ENCODE assay signal across 8 cellular contexts in genomic region chr18:51668101-51668500, GRCh38.
DNase-seq lines count a peak whose midpoint lies in the region; ATAC-seq and TF ChIP-seq lines count a peak whose summit lies in the region.

No MANE protein-coding gene starts in this region.

- no peaks in the 10 kb centered on the region for H3K9me3 ChIP-seq in OCI-LY1 (ENCODE audit: low read length)
- no peaks in the 10 kb centered on the region for H3K9me3 ChIP-seq in effector memory CD4-positive, alpha-beta T cell (ENCODE audit: control insufficient read depth, low read length)

- H3K4me1 ChIP-seq in OCI-LY1 (ENCODE audit: insufficient read depth, low read length, severe bottlenecking): no peaks in the 10 kb centered on the region
- no peaks in the 10 kb centered on the region for H3K4me1 ChIP-seq in effector memory CD4-positive, alpha-beta T cell (ENCODE audit: control insufficient read depth, insufficient read depth, low read length, poor library complexity, severe bottlenecking)

- no peaks in the 10 kb centered on the region for H3K79me2 ChIP-seq in OCI-LY1 (ENCODE audit: insufficient read depth, low read length)

- no peak overlapping the region for H3K27ac ChIP-seq in OCI-LY1 (ENCODE audit: low read depth, low read length, poor library complexity, severe bottlenecking)
- no peak overlapping the region for H3K27ac ChIP-seq in effector memory CD4-positive, alpha-beta T cell (ENCODE audit: insufficient read depth, low read length, poor library complexity, severe bottlenecking)

- peak; percentile 84 for DNase-seq in D341Med (ENCODE audit: low spot score)
- DNase-seq in amniotic epithelial cell (ENCODE audit: low read depth): peak; percentile 14
- peak; percentile 17 for DNase-seq in iPS DF 19.7 (ENCODE audit: low read depth, low spot score)
- peak; percentile 21 to 52 (median 25) for DNase-seq in stimulated activated CD4-positive, alpha-beta T cell treated with anti-CD3 and anti-CD28 coated beads, Interleukin-12 subunit alpha, Interleukin-12 subunit beta, amount 100 ng/mL, for 48 hours (ENCODE audit: low read depth in 2 of 3, low spot score in 1 of 3)
- DNase-seq in effector memory CD4-positive, alpha-beta T cell: no peak

- no peaks in the 10 kb centered on the region for H3F3A ChIP-seq in OCI-LY1 (ENCODE audit: insufficient read depth, low read length)

- TF ChIP-seq CTCF in OCI-LY1 (IDR thresholded peaks at IDR 0.05; ENCODE audit: low read length): peak; percentile 89

- H3K9ac ChIP-seq in OCI-LY1 (ENCODE audit: low read length): no peak overlapping the region

- no peak overlapping the region for H2AFZ ChIP-seq in OCI-LY1 (ENCODE audit: low read length)

- H4K20me1 ChIP-seq in OCI-LY1 (ENCODE audit: insufficient read depth, low read length): no peaks in the 10 kb centered on the region

- TF ChIP-seq EP300 in Ishikawa (IDR thresholded peaks at IDR 0.05; ENCODE audit: borderline replicate concordance): no peak

- TF ChIP-seq RAD21 in Ishikawa (IDR thresholded peaks at IDR 0.05; ENCODE audit: low read depth): peak; percentile 77

- H3K27me3 ChIP-seq in OCI-LY1 (ENCODE audit: insufficient read depth, low read length): no peaks in the 10 kb centered on the region
- no peaks in the 10 kb centered on the region for H3K27me3 ChIP-seq in effector memory CD4-positive, alpha-beta T cell (replicated peaks; ENCODE audit: control insufficient read depth, insufficient read depth, low read length, poor library complexity, severe bottlenecking)

- no peak overlapping the region for H3K4me2 ChIP-seq in OCI-LY1 (ENCODE audit: low read length)

- ATAC-seq in GM21367 (IDR thresholded peaks at IDR 0.05; ENCODE audit: unreplicated experiment): peak; percentile 77

- no peaks in the 10 kb centered on the region for H3K36me3 ChIP-seq in OCI-LY1 (ENCODE audit: insufficient read depth, low read length)
- H3K36me3 ChIP-seq in effector memory CD4-positive, alpha-beta T cell (ENCODE audit: control insufficient read depth, insufficient read depth, low read length): no peaks in the 10 kb centered on the region

- H3K9me2 ChIP-seq in OCI-LY1 (ENCODE audit: low read depth, low read length): no peaks in the 10 kb centered on the region

- no peak overlapping the region for H3K4me3 ChIP-seq in OCI-LY1 (ENCODE audit: low read depth, low read length, poor library complexity, severe bottlenecking)
- H3K4me3 ChIP-seq in effector memory CD4-positive, alpha-beta T cell (ENCODE audit: insufficient read depth, low read depth, low read length, poor library complexity, severe bottlenecking): no peak overlapping the region

TF ChIP-seq in Ishikawa, 13 proteins besides CTCF, POLR2A, EP300 and RAD21:
- TF ChIP-seq FOXM1 (IDR thresholded peaks at IDR 0.05; ENCODE audit: borderline replicate concordance, low read depth) (no peak), CREB1 (IDR thresholded peaks at IDR 0.05; ENCODE audit: low read depth) (no peak), TAF1 (IDR thresholded peaks at IDR 0.05; ENCODE audit: low read depth) (no peak), TCF12 (IDR thresholded peaks at IDR 0.05; ENCODE audit: low read depth) (no peak), MAX (IDR thresholded peaks at IDR 0.05) (no peak), REST (IDR thresholded peaks at IDR 0.05; ENCODE audit: low read depth) (no peak), ZBTB7A (IDR thresholded peaks at IDR 0.05; ENCODE audit: low read depth) (no peak), NFIC (IDR thresholded peaks at IDR 0.05) (no peak), EGR1 (IDR thresholded peaks at IDR 0.05) (no peak), USF1 (IDR thresholded peaks at IDR 0.05) (no peak), YY1 (IDR thresholded peaks at IDR 0.05; ENCODE audit: low read depth) (no peak), CEBPB (IDR thresholded peaks at IDR 0.05) (no peak), TEAD4 (IDR thresholded peaks at IDR 0.05) (no peak)
TF ChIP-seq in Ishikawa: peak in this region for 0.

Comparison
In these comparisons a context has a peak if more than half of its experiments do, and no peak if none do; other contexts are left out.
1. DNase-seq: peak in D341Med (single experiment), amniotic epithelial cell (single experiment), iPS DF 19.7 (single experiment) and stimulated activated CD4-positive, alpha-beta T cell treated with anti-CD3 and anti-CD28 coated beads, Interleukin-12 subunit alpha, Interleukin-12 subunit beta, amount 100 ng/mL, for 48 hours (3 of 3); none in effector memory CD4-positive, alpha-beta T cell (0 of 3).